Comparison of ENCODE assay signal across 8 cellular contexts in the genomic region with DNA sequence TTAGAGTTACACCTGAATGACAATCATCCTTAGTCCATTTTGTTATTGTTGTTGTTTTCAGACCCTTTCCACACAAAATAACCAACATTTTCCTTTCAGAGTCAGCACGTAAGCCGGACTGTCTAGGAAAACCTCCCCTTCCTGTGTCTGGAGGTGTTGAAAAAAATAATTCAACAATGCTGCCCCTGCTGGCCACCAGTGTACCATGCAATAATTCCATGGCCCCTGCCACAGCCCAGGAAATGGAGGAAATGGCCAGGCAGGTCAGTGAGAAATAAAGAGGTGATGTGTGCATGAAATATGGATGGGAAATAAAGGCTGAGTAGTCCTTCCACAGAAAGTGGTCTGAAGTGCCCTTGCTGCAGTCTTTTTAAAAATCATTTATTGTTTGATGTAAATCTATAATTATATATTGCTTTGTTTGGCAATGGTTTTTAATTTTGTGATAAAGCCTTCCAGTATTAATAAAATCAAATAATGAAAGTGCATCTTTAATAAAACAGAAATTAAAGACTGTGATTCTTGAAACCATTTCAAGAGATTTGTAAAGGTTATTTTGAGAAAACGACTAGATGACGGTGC.
DNase-seq lines count a peak whose midpoint lies in the region; ATAC-seq and TF ChIP-seq lines count a peak whose summit lies in the region.

No MANE protein-coding gene starts in this region.

- H3K27me3 ChIP-seq in suprapubic skin, result no peaks in the 10 kb centered on the region

- no peak overlapping the region for H3K4me3 ChIP-seq in fibroblast of pulmonary artery (replicated peaks; ENCODE audit: low read depth, low read length)
- no peak overlapping the region for H3K4me3 ChIP-seq in suprapubic skin

- TF ChIP-seq CTCF in fibroblast of pulmonary artery (IDR thresholded peaks at IDR 0.05; ENCODE audit: low read length, missing control alignments) (peak; percentile 37), suprapubic skin (IDR thresholded peaks at IDR 0.05) (peak in 1 of 2 donors; percentile 21)

- no peaks in the 10 kb centered on the region for H3K9me3 ChIP-seq in suprapubic skin

- DNase-seq in DMS53 (lab: John Stamatoyannopoulos, UW) (peak; percentile 65), NCI-H2171 (lab: John Stamatoyannopoulos, UW) (peak; percentile 8), fibroblast of pulmonary artery (ENCODE audit: low read depth) (peak; percentile 33), GOT3 (lab: John Stamatoyannopoulos, UW) (no peak), GM19238 (ENCODE audit: insufficient read length, low spot score) (no peak), NCI-H774 (lab: John Stamatoyannopoulos, UW) (no peak), suprapubic skin (ENCODE audit: low spot score in 2 of 2) (no peak)

- no peaks in the 10 kb centered on the region for H3K4me1 ChIP-seq in suprapubic skin

- no peaks in the 10 kb centered on the region for H3K36me3 ChIP-seq in suprapubic skin

- peak; percentile 85 for ATAC-seq in GM21360 (IDR thresholded peaks at IDR 0.05; ENCODE audit: unreplicated experiment)

- no peak for TF ChIP-seq EP300 in suprapubic skin (IDR thresholded peaks at IDR 0.05)

- TF ChIP-seq POLR2A in suprapubic skin (IDR thresholded peaks at IDR 0.05), result no peak

- no peak overlapping the region for H3K27ac ChIP-seq in suprapubic skin

- 74% methylated on average over 4 of the region's 4 CpGs for WGBS in suprapubic skin

Comparison
In these comparisons a context has a peak if more than half of its experiments do, and no peak if none do; other contexts are left out.
1. DNase-seq: peak in DMS53 (single experiment), NCI-H2171 (single experiment) and fibroblast of pulmonary artery (single experiment); none in GOT3 (single experiment), GM19238 (single experiment), NCI-H774 (single experiment) and suprapubic skin (0 of 2).